ENCODE assay signal across 8 cellular contexts in the genomic region with DNA sequence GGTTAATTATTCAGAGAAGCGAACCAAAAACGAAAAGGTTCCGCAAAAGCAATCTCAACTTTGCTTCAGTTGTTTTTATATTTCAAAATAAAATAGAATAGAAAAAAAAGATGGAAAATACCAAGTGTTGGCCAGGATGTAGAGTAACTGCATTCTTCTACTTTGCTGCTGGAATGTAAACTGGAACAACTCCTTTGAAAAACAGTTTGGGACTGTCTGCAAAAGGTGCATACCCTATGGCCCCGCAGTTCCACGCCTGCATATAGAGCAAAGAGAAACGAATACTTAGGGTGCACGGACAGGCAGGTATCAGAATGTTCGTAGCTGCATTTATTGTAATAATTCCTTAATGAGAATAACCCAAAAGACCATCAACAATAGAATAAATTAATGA. TPM values are rescaled to one million over a fixed set of nuclear protein-coding genes. Genes with fewer than 3 reads are reported as not detected.
DNase-seq lines count a peak whose midpoint lies in the region; ATAC-seq and TF ChIP-seq lines count a peak whose summit lies in the region.

No MANE protein-coding gene starts in this region.

- peak overlapping the region; percentile 79 for H3K4me3 ChIP-seq in GM12875 (ENCODE audit: low read depth, low read length)
- H3K4me3 ChIP-seq in SK-N-MC, result peak overlapping the region; percentile 94
- peak overlapping the region; percentile 88 to 92 (median 89) for H3K4me3 ChIP-seq in fibroblast of lung (replicated peaks in 1 of 4; ENCODE audit: control extremely low read depth in 1 of 4, insufficient read depth in 1 of 4, low read depth in 3 of 4, low read length in 4 of 4)
- peak overlapping the region; percentile 91 for H3K4me3 ChIP-seq in retinal pigment epithelial cell (ENCODE audit: low read length)

- TF ChIP-seq CTCF in GM12875 (IDR thresholded peaks at IDR 0.05; ENCODE audit: borderline replicate concordance, insufficient read depth, low read depth, low read length), result no peak
- no peak for TF ChIP-seq CTCF in fibroblast of lung (conservative IDR thresholded peaks at IDR 0.05 in 1 of 2, IDR thresholded peaks at IDR 0.05 in 1 of 2; ENCODE audit: low read depth in 1 of 2, low read length in 2 of 2)
- no peak for TF ChIP-seq CTCF in retinal pigment epithelial cell (conservative IDR thresholded peaks at IDR 0.05; ENCODE audit: low read depth, low read length)

- peaks cover 4% of the 10 kb centered on the region for H3K4me1 ChIP-seq in fibroblast of lung (ENCODE audit: control insufficient read depth, extremely low read depth, insufficient read depth, low read length)

- H4K20me1 ChIP-seq in fibroblast of lung (ENCODE audit: control insufficient read depth, extremely low read depth, insufficient read depth, low read length), result no peaks in the 10 kb centered on the region

- DNase-seq in SK-N-MC (ENCODE audit: low read depth, low spot score) (no peak), fibroblast of lung (ENCODE audit: low read depth in 2 of 2) (no peak), retinal pigment epithelial cell (ENCODE audit: low read depth) (no peak), retina (no peak), dedifferentiated amniotic fluid mesenchymal stem cell (ENCODE audit: extremely low spot score) (no peak)
- DNase-seq in activated CD8-positive, alpha-beta memory T cell treated with anti-CD3 and anti-CD28 coated beads, Interleukin-2, amount 50 U/mL, for 48 hours, result no peak

- ATAC-seq in HG02623 (IDR thresholded peaks at IDR 0.05; ENCODE audit: unreplicated experiment), result no peak

- H3K79me2 ChIP-seq in fibroblast of lung (ENCODE audit: control insufficient read depth, insufficient read depth, low read length), result peaks cover 37% of the 10 kb centered on the region

- H3K27me3 ChIP-seq in fibroblast of lung (ENCODE audit: control insufficient read depth, insufficient read depth, low read length), result no peaks in the 10 kb centered on the region

- H3K27ac ChIP-seq in SK-N-MC (no peak overlapping the region), fibroblast of lung (ENCODE audit: insufficient read depth, low read length) (peak overlapping the region; percentile 94)

- peak overlapping the region; percentile 100 for H3K4me2 ChIP-seq in fibroblast of lung (ENCODE audit: extremely low read depth, insufficient read depth, low read length)

- H3K9ac ChIP-seq in SK-N-MC (ENCODE audit: insufficient read length) (peak overlapping the region; percentile 82), fibroblast of lung (ENCODE audit: insufficient read depth, low read length) (peak overlapping the region; percentile 92)

- H2AFZ ChIP-seq in fibroblast of lung (ENCODE audit: low read length), result peak overlapping the region; percentile 10

- peaks cover 19% of the 10 kb centered on the region for H3K36me3 ChIP-seq in SK-N-MC (ENCODE audit: insufficient read depth, low read length)
- no peaks in the 10 kb centered on the region for H3K36me3 ChIP-seq in fibroblast of lung (ENCODE audit: control insufficient read depth, insufficient read depth, low read length)

- H3K9me3 ChIP-seq in SK-N-MC (ENCODE audit: low read depth, low read length), result peaks cover 8% of the 10 kb centered on the region; the same call in 1 of the 2 replicates
- H3K9me3 ChIP-seq in fibroblast of lung (ENCODE audit: control insufficient read depth, insufficient read depth, low read depth, low read length), result no peaks in the 10 kb centered on the region

RNA-seq across cellular contexts. Expression of gene RAB23, which starts 0.6 kb away (rescaled TPM):
- 50.8 and 68.0 TPM in 2 replicates for total RNA-seq in fibroblast of lung
- 41.4 and 61.2 TPM in 2 replicates for polyA plus RNA-seq in fibroblast of lung
- polyA plus RNA-seq in fibroblast of lung (2012), result 30.2 and 37.7 TPM in 2 replicates
- polyA minus RNA-seq in fibroblast of lung (ENCODE audit: low replicate concordance), result 13.5 and 19.3 TPM in 2 replicates

RNA-seq across cellular contexts. Expression of gene BAG2, which starts 50.6 kb away (rescaled TPM):
- total RNA-seq in fibroblast of lung, result 22.1 and 31.5 TPM in 2 replicates
- 21.1 and 27.3 TPM in 2 replicates for polyA plus RNA-seq in fibroblast of lung
- 15.0 and 20.4 TPM in 2 replicates for polyA plus RNA-seq in fibroblast of lung (2012)
- polyA minus RNA-seq in fibroblast of lung (ENCODE audit: low replicate concordance), result 2.5 and 3.5 TPM in 2 replicates
